In the genomic region with DNA sequence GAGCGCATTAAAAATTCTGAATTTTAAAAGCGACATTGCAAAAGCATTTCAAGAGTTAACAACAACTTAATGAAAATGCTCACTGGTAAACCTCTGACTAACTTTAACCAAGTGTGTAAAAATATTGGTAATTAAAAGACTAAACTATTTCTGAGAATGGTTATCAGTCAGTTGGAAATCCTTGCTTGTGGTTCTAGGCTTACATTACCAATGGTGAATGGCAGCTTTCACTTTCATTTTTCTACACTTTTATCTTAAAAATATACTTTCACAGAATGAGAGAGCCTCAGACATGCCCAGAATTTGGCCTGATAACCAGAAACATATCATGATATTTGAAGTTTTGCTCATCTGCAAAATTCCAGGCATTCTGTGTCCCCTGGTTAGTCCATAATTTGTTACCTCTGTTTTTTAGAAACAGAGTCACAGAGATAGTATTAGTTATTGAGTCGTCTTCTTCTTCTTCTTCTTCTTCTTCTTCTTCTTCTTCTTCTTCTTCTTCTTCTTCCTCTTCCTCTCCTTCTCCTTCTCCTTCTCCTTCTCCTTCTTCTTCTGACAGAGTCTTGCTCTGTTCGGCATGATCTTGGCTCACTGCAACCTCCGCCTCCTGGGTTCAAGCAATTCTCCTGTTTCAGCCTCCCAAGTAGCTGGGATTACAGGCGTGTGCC, we compare ENCODE assay signal across 15 cellular contexts. TPM values are rescaled to one million over a fixed set of nuclear protein-coding genes. Genes with fewer than 3 reads are reported as not detected.
DNase-seq lines count a peak whose midpoint lies in the region; ATAC-seq, FAIRE-seq and TF ChIP-seq lines count a peak whose summit lies in the region.
"Had no signal": no experiment of that assay in that cellular context is flagged by ENCODE, and none has a peak within 500 bp of the region (broad histone marks: within the 10 kb centered on the region; RNA-seq: fewer than 3 reads in every experiment).

No MANE protein-coding gene starts in this region.

- DNase-seq in GM12891 (ENCODE audit: insufficient read length, low spot score) (no peak), T-cell (no peak), germinal center (ENCODE audit: low spot score) (peak; percentile 30), testis (no peak), NCI-H2107 treated with DMSO at 0.1 percent for 48 hours (lab: John Stamatoyannopoulos, UW; ENCODE audit: unreplicated experiment) (no peak), cerebellar nuclear complex (lab: John Stamatoyannopoulos, UW) (no peak), KG1 (lab: John Stamatoyannopoulos, UW) (no peak)
- DNase-seq: activated CD4-positive, alpha-beta T cell treated with anti-CD3 and anti-CD28 coated beads for 1 hour; amygdala; effector CD8-positive, alpha-beta T cell; NCI-H446; pancreas; SHP77 treated with DMSO at 0.1 percent for 48 hours had no signal

- TF ChIP-seq POLR2A in GM12891 (IDR thresholded peaks at IDR 0.05; ENCODE audit: low read depth, low read length): no peak
- TF ChIP-seq POLR2A in testis (IDR thresholded peaks at IDR 0.05): no peak

- peak overlapping the region; percentile 63 for H3K9ac ChIP-seq in BLaER1

- H3K36me3 ChIP-seq in BLaER1: no peaks in the 10 kb centered on the region
- H3K36me3 ChIP-seq in testis (ENCODE audit: low read depth, missing control alignments): no peaks in the 10 kb centered on the region
- H3K36me3 ChIP-seq: pancreas had no signal

- CTCF ChIA-PET in T-cell (lab: Charles Lee): interaction anchor here (0.6 to 0.7 kb wide), 2 partner anchors 22 to 76 kb away, joined by 4 to 8 read pairs; no protein-coding TSS in a partner anchor

- H3K27ac Mint-ChIP-seq in T-cell: peak overlapping the region; percentile 83 to 88

- no peaks in the 10 kb centered on the region for H3K36me3 Mint-ChIP-seq in T-cell

- POLR2A ChIA-PET in T-cell (lab: Charles Lee): interaction anchor here in 1 of 2 donors (0.6 kb wide), 1 partner anchor 32 kb away, joined by 9 read pairs; no protein-coding TSS in a partner anchor

- H3K4me2 ChIP-seq in BLaER1: peak overlapping the region; percentile 75
- H3K4me2 ChIP-seq: hepatocyte had no signal

- intact Hi-C loops in testis (cut with DNase I; ENCODE audit: low total_unique reads): loop anchor here (10.0 kb wide), 1 partner anchor 513 kb away; no protein-coding TSS in a partner anchor

- no peaks in the 10 kb centered on the region for H3K27me3 ChIP-seq in BLaER1
- no peaks in the 10 kb centered on the region for H3K27me3 ChIP-seq in testis
- H3K27me3 ChIP-seq: hepatocyte, pancreas had no signal

- no peak overlapping the region for H3K4me3 ChIP-seq in BLaER1
- H3K4me3 ChIP-seq in testis: no peak overlapping the region
- H3K4me3 ChIP-seq: hepatocyte, pancreas had no signal

- H3K4me1 ChIP-seq in BLaER1 (peaks cover 46% of the 10 kb centered on the region), testis (no peaks in the 10 kb centered on the region)

- peaks cover 21 to 28% (median 24%) of the 10 kb centered on the region in 3 donors for H3K4me1 Mint-ChIP-seq in T-cell

- no peak for TF ChIP-seq CTCF in testis (IDR thresholded peaks at IDR 0.05)

- no peaks in the 10 kb centered on the region for H3K27me3 Mint-ChIP-seq in T-cell

- ATAC-seq in T-cell (replicated peaks in 1 of 4): peak; percentile 60 to 69 (median 66)
- ATAC-seq: pancreas had no signal

- peak overlapping the region; percentile 52 to 66 (median 54) for H3K4me3 Mint-ChIP-seq in T-cell

- H3K9me3 ChIP-seq in BLaER1: no peaks in the 10 kb centered on the region
- no peaks in the 10 kb centered on the region for H3K9me3 ChIP-seq in testis
- H3K9me3 ChIP-seq: pancreas had no signal

- H3K9me3 Mint-ChIP-seq in T-cell: no peaks in the 10 kb centered on the region

- no peaks in the 10 kb centered on the region for H4K20me1 ChIP-seq in BLaER1

- FAIRE-seq in GM12891 (lab: Jason Lieb, UNC): peak; percentile 67
- FAIRE-seq: pancreas had no signal

- H3K27ac ChIP-seq in BLaER1 (peak overlapping the region; percentile 80), testis (no peak overlapping the region)
- H3K27ac ChIP-seq: hepatocyte, pancreas had no signal

- WGBS in testis, 2 donors: 84 to 86% methylated on average over 5 of the region's 6 CpGs

TF ChIP-seq in GM12891, 5 proteins besides CTCF, POLR2A, EP300 and RAD21:
- TF ChIP-seq POLR2AphosphoS5 (IDR thresholded peaks at IDR 0.05; ENCODE audit: low read depth, low read length): no peak

RNA-seq across cellular contexts. Expression of a gene that starts 5.5 kb away (rescaled TPM):
- 7.7 TPM for polyA plus RNA-seq in GM12891 (2012; ENCODE audit: low read depth, missing spikeins)
- total RNA-seq in T-cell (10 to 100 TPM; 45.8 to 57.3 (median 54.3) TPM), testis (10 to 100 TPM; 26.8 to 32.8 TPM)
- 23.1 TPM for polyA plus RNA-seq in testis (ENCODE audit: insufficient read depth, low read depth, low replicate concordance)

RNA-seq across cellular contexts. Expression of a gene that starts 48.5 kb away (rescaled TPM):
- 61.6 TPM for polyA plus RNA-seq in GM12891 (2012; ENCODE audit: low read depth, missing spikeins)
- 100 to 1,000 TPM; 129 to 172 (median 140) TPM for total RNA-seq in T-cell
- 100 to 1,000 TPM in 1 of 2 donors, 10 to 100 TPM in 1; 92.7 to 116 TPM for total RNA-seq in testis
- 29.7 TPM for polyA plus RNA-seq in testis (ENCODE audit: insufficient read depth, low read depth, low replicate concordance)
